Comparison of ENCODE assay signal across 8 cellular contexts in genomic region chr1:156676820-156677615, GRCh38. TPM values are rescaled to one million over a fixed set of nuclear protein-coding genes. Genes with fewer than 3 reads are reported as not detected.
DNase-seq lines count a peak whose midpoint lies in the region; ATAC-seq, FAIRE-seq and TF ChIP-seq lines count a peak whose summit lies in the region.

Gene NES, minus strand, starts transcription at chr1:156677407. Its CDS starts 143 bp downstream, at chr1:156677264.

- peak within 1 kb of the TSS; percentile 33 to 52 for H3K27ac ChIP-seq in ovary
- H3K27ac ChIP-seq in effector memory CD4-positive, alpha-beta T cell (ENCODE audit: insufficient read depth, low read length, poor library complexity, severe bottlenecking): no peak within 1 kb of the TSS

- no peak for TF ChIP-seq EP300 in ovary (IDR thresholded peaks at IDR 0.05)

- FAIRE-seq in TTC549 (lab: Jason Lieb, UNC): peak; percentile 59

- H3K4me3 Mint-ChIP-seq in T-helper 2 cell treated with Interferon-gamma antibody and Interleukin-4, amounts not matched to agents 5 μg/mL and 100 μg/mL, for 36 hours: peak within 1 kb of the TSS; percentile 13

- WGBS in ovary, 3 donors: 1% methylated on average over 62 to 70 of the region's 70 CpGs

- no peak for DNase-seq in T-helper 2 cell treated with Interferon-gamma antibody and Interleukin-4, amounts not matched to agents 5 μg/mL and 100 μg/mL, for 36 hours (ENCODE audit: low spot score)
- DNase-seq in T-helper 2 cell: no peak
- DNase-seq in Right ventricle myocardium superior: peak; percentile 87
- DNase-seq in ovary: peak in 2 of 5 donors; percentile 54 to 61
- DNase-seq in cortex of kidney (lab: John Stamatoyannopoulos, UW): no peak
- DNase-seq in effector memory CD4-positive, alpha-beta T cell: no peak
- no peak for DNase-seq in activated CD4-positive, CD25-positive, alpha-beta regulatory T cell treated with anti-CD3 and anti-CD28 coated beads, Interleukin-2, amount 50 U/mL, for 72 hours

- H3K27me3 Mint-ChIP-seq in T-helper 2 cell treated with Interferon-gamma antibody and Interleukin-4, amounts not matched to agents 5 μg/mL and 100 μg/mL, for 36 hours (ENCODE audit: low read depth): peaks cover 81% of the 10 kb centered on the region

- H3K4me1 ChIP-seq in ovary (ENCODE audit: insufficient read depth): no peaks in the 10 kb centered on the region
- H3K4me1 ChIP-seq in effector memory CD4-positive, alpha-beta T cell (ENCODE audit: control insufficient read depth, insufficient read depth, low read length, poor library complexity, severe bottlenecking): peaks cover 15% of the 10 kb centered on the region

- peak within 1 kb of the TSS; percentile 22 for H3K27ac Mint-ChIP-seq in T-helper 2 cell treated with Interferon-gamma antibody and Interleukin-4, amounts not matched to agents 5 μg/mL and 100 μg/mL, for 36 hours

- no peak for TF ChIP-seq CTCF in ovary (IDR thresholded peaks at IDR 0.05)

- H3K4me1 Mint-ChIP-seq in T-helper 2 cell treated with Interferon-gamma antibody and Interleukin-4, amounts not matched to agents 5 μg/mL and 100 μg/mL, for 36 hours (ENCODE audit: low read depth): peaks cover 9% of the 10 kb centered on the region

- no peaks in the 10 kb centered on the region for H3K9me3 Mint-ChIP-seq in T-helper 2 cell treated with Interferon-gamma antibody and Interleukin-4, amounts not matched to agents 5 μg/mL and 100 μg/mL, for 36 hours

- ATAC-seq in Right ventricle myocardium superior (ENCODE audit: poor library complexity): peak; percentile 89

- H3K36me3 Mint-ChIP-seq in T-helper 2 cell treated with Interferon-gamma antibody and Interleukin-4, amounts not matched to agents 5 μg/mL and 100 μg/mL, for 36 hours (ENCODE audit: low read depth): no peaks in the 10 kb centered on the region

- peaks cover 3% of the 10 kb centered on the region for H3K27me3 ChIP-seq in ovary
- peaks cover 53% of the 10 kb centered on the region for H3K27me3 ChIP-seq in effector memory CD4-positive, alpha-beta T cell (replicated peaks; ENCODE audit: control insufficient read depth, insufficient read depth, low read length, poor library complexity, severe bottlenecking)

- H3K4me3 ChIP-seq in ovary: peak within 1 kb of the TSS; percentile 37
- no peak within 1 kb of the TSS for H3K4me3 ChIP-seq in effector memory CD4-positive, alpha-beta T cell (ENCODE audit: insufficient read depth, low read depth, low read length, poor library complexity, severe bottlenecking)

- no peak for TF ChIP-seq POLR2A in ovary (IDR thresholded peaks at IDR 0.05)

- no peaks in the 10 kb centered on the region for H3K9me3 ChIP-seq in ovary
- H3K9me3 ChIP-seq in effector memory CD4-positive, alpha-beta T cell (ENCODE audit: control insufficient read depth, low read length): no peaks in the 10 kb centered on the region

- intact Hi-C loops in Right ventricle myocardium superior (cut with DNase I) (loop anchor here (1.0 kb wide), 1 partner anchor 17 kb away; no protein-coding TSS in a partner anchor), ovary (cut with DNase I) (no loop called here)

- H3K36me3 ChIP-seq in ovary: no peaks in the 10 kb centered on the region
- no peaks in the 10 kb centered on the region for H3K36me3 ChIP-seq in effector memory CD4-positive, alpha-beta T cell (ENCODE audit: control insufficient read depth, insufficient read depth, low read length)

RNA-seq across cellular contexts. Expression of gene NES, which starts in this region (rescaled TPM):
- total RNA-seq in Right ventricle myocardium superior (103 TPM), ovary (10 to 100 TPM in 3 of 7 donors, 1 to 10 TPM in 4; 3.5 to 32.9 (median 9.8) TPM)
- polyA plus RNA-seq in ovary: 10 to 100 TPM; 13.5 to 31.7 TPM
